ENCODE assay signal across 8 cellular contexts in genomic region chr4:6640292-6641163, GRCh38. TPM values are rescaled to one million over a fixed set of nuclear protein-coding genes. Genes with fewer than 3 reads are reported as not detected.
A peak's percentile ranks its signal among the peaks of the same experiment; 100 is the strongest.
DNase-seq lines count a peak whose midpoint lies in the region; ATAC-seq, FAIRE-seq and TF ChIP-seq lines count a peak whose summit lies in the region.

TSS of gene MRFAP1 (plus strand) at chr4:6640685. CDS start at chr4:6640863, 178 bp downstream.

- no peak for FAIRE-seq in pancreas (lab: Jason Lieb, UNC)

- 0% methylated on average over 90 of the region's 90 CpGs for WGBS in pancreas, 2 donors
- WGBS in thyroid gland, 2 donors: 0% methylated on average over 59 to 73 of the region's 90 CpGs

- H3K9ac ChIP-seq in SU-DHL-6 (ENCODE audit: low read length): peak within 1 kb of the TSS; percentile 93

- intact Hi-C loops in Right ventricle myocardium superior (cut with DNase I): loop anchor here (5.0 kb wide), 1 partner anchor 67 kb away; the partner anchor contains the start of gene MRFAP1L1
- intact Hi-C loops in pancreas (cut with DNase I): no loop called here
- intact Hi-C loops in thyroid gland (cut with DNase I): loop anchor here (10.0 kb wide), 1 partner anchor 74 kb away; the partner anchor contains the start of gene BLOC1S4

- H3K4me3 ChIP-seq in GM12865 (ENCODE audit: low read depth, low read length) (peak within 1 kb of the TSS; percentile 89), SU-DHL-6 (ENCODE audit: insufficient read depth, low read length, poor library complexity, severe bottlenecking) (peak within 1 kb of the TSS; percentile 83), pancreas (peak within 1 kb of the TSS; percentile 67 to 88 (median 84)), thyroid gland (replicated peaks in 1 of 3) (peak within 1 kb of the TSS; percentile 45 to 99 (median 90))

- peaks cover 26% of the 10 kb centered on the region for H3K36me3 Mint-ChIP-seq in activated naive CD8-positive, alpha-beta T cell treated with anti-CD3 and anti-CD28 coated beads, Interleukin-2, amount 10 ng/mL, durations not matched to agents 7 days and 5 days

- TF ChIP-seq POLR2A in thyroid gland (IDR thresholded peaks at IDR 0.05): peak in 1 of 2 donors; percentile 84

- H3K4me3 Mint-ChIP-seq in activated naive CD8-positive, alpha-beta T cell treated with anti-CD3 and anti-CD28 coated beads, Interleukin-2, amount 10 ng/mL, durations not matched to agents 7 days and 5 days: peak within 1 kb of the TSS; percentile 89

- POLR2A ChIA-PET in activated naive CD8-positive, alpha-beta T cell treated with anti-CD3 and anti-CD28 coated beads, Interleukin-2, amount 10 ng/mL, durations not matched to agents 7 days and 5 days (lab: Charles Lee): interaction anchor here (0.6 to 4.1 kb wide), 22 partner anchors 9 to 527 kb away, joined by 3 to 68 read pairs (median 6); partner anchors contain the start of genes BLOC1S4, MAN2B2, MRFAP1L1 and TADA2B

- H3K79me2 ChIP-seq in SU-DHL-6 (ENCODE audit: insufficient read depth, low read length): peaks cover 17% of the 10 kb centered on the region

- peak within 1 kb of the TSS; percentile 74 for H2AFZ ChIP-seq in SU-DHL-6 (ENCODE audit: low read depth, low read length, severe bottlenecking)

- peaks cover 18% of the 10 kb centered on the region; the same call in 1 of the 2 replicates for H4K20me1 ChIP-seq in SU-DHL-6 (ENCODE audit: low read depth, low read length)

- H3K36me3 ChIP-seq in SU-DHL-6 (ENCODE audit: low read length) (peaks cover 16% of the 10 kb centered on the region), pancreas (peaks cover 0 to 12% (median 0%) of the 10 kb centered on the region in 3 donors), thyroid gland (peaks cover 10 to 11% of the 10 kb centered on the region in 2 donors)

- peak within 1 kb of the TSS; percentile 73 for H3K27ac ChIP-seq in SU-DHL-6 (ENCODE audit: low read depth, low read length)
- peak within 1 kb of the TSS; percentile 77 to 96 (median 90) for H3K27ac ChIP-seq in pancreas
- peak within 1 kb of the TSS; percentile 87 to 94 (median 88) for H3K27ac ChIP-seq in thyroid gland

- no peaks in the 10 kb centered on the region for H3K9me3 ChIP-seq in SU-DHL-6 (ENCODE audit: insufficient read depth, low read length)
- no peaks in the 10 kb centered on the region for H3K9me3 ChIP-seq in pancreas
- no peaks in the 10 kb centered on the region for H3K9me3 ChIP-seq in thyroid gland

- DNase-seq in GM12865 (ENCODE audit: low read depth): peak; percentile 97
- peak; percentile 96 to 97 (median 96) for DNase-seq in NCI-H1417 (lab: John Stamatoyannopoulos, UW)
- peak; percentile 95 for DNase-seq in activated naive CD8-positive, alpha-beta T cell treated with anti-CD3 and anti-CD28 coated beads, Interleukin-2, amount 10 ng/mL, durations not matched to agents 7 days and 5 days
- DNase-seq in Right ventricle myocardium superior: peak; percentile 97
- peak; percentile 90 to 96 (median 94) for DNase-seq in pancreas
- peak; percentile 94 to 96 for DNase-seq in thyroid gland

- peaks cover 5% of the 10 kb centered on the region; the same call in 1 of the 2 replicates for H3F3A ChIP-seq in SU-DHL-6 (ENCODE audit: insufficient read depth)

- H3K4me1 ChIP-seq in pancreas (peaks cover 0 to 14% (median 14%) of the 10 kb centered on the region in 3 donors), thyroid gland (peaks cover 15 to 18% of the 10 kb centered on the region in 2 donors)

- ATAC-seq in HG02759 (IDR thresholded peaks at IDR 0.05; ENCODE audit: unreplicated experiment): peak; percentile 90
- ATAC-seq in activated naive CD8-positive, alpha-beta T cell treated with anti-CD3 and anti-CD28 coated beads, Interleukin-2, amount 10 ng/mL, durations not matched to agents 7 days and 5 days (ENCODE audit: low read depth): peak; percentile 82
- ATAC-seq in Right ventricle myocardium superior (ENCODE audit: poor library complexity): peak; percentile 95
- peak; percentile 95 to 98 (median 96) for ATAC-seq in pancreas

- TF ChIP-seq CTCF in GM12865 (IDR thresholded peaks at IDR 0.05; ENCODE audit: insufficient read depth, low read depth, low read length, missing control alignments): no peak
- no peak for TF ChIP-seq CTCF in SU-DHL-6 (IDR thresholded peaks at IDR 0.05; ENCODE audit: insufficient read depth, low read length, poor library complexity, severe bottlenecking)
- TF ChIP-seq CTCF in pancreas (IDR thresholded peaks at IDR 0.05): no peak
- TF ChIP-seq CTCF in thyroid gland (IDR thresholded peaks at IDR 0.05): no peak

- H3K4me2 ChIP-seq in SU-DHL-6 (ENCODE audit: low read depth, low read length, poor library complexity, severe bottlenecking): peak within 1 kb of the TSS; percentile 83

- H3K9me3 Mint-ChIP-seq in activated naive CD8-positive, alpha-beta T cell treated with anti-CD3 and anti-CD28 coated beads, Interleukin-2, amount 10 ng/mL, durations not matched to agents 7 days and 5 days: no peaks in the 10 kb centered on the region

- H3K27ac Mint-ChIP-seq in activated naive CD8-positive, alpha-beta T cell treated with anti-CD3 and anti-CD28 coated beads, Interleukin-2, amount 10 ng/mL, durations not matched to agents 7 days and 5 days: peak within 1 kb of the TSS; percentile 94

- peaks cover 18% of the 10 kb centered on the region for H3K4me1 Mint-ChIP-seq in activated naive CD8-positive, alpha-beta T cell treated with anti-CD3 and anti-CD28 coated beads, Interleukin-2, amount 10 ng/mL, durations not matched to agents 7 days and 5 days

- H3K27me3 ChIP-seq in SU-DHL-6 (ENCODE audit: low read length) (no peaks in the 10 kb centered on the region), pancreas (no peaks in the 10 kb centered on the region), thyroid gland (no peaks in the 10 kb centered on the region)

- H3K27me3 Mint-ChIP-seq in activated naive CD8-positive, alpha-beta T cell treated with anti-CD3 and anti-CD28 coated beads, Interleukin-2, amount 10 ng/mL, durations not matched to agents 7 days and 5 days: no peaks in the 10 kb centered on the region

- H3K9me2 ChIP-seq in SU-DHL-6 (replicated peaks; ENCODE audit: insufficient read depth, low read length): no peaks in the 10 kb centered on the region

RNA-seq across cellular contexts. Expression of gene MRFAP1, which starts in this region (rescaled TPM):
- 100 to 1,000 TPM; 123 to 128 TPM for total RNA-seq in activated naive CD8-positive, alpha-beta T cell treated with anti-CD3 and anti-CD28 coated beads, Interleukin-2, amount 10 ng/mL, durations not matched to agents 7 days and 5 days
- 219 TPM for total RNA-seq in Right ventricle myocardium superior
- total RNA-seq in pancreas: 100 to 1,000 TPM in 4 of 6 donors, 10 to 100 TPM in 2; 70.2 to 120 (median 108) TPM
- polyA plus RNA-seq in pancreas: 100 to 1,000 TPM in 1 of 2 donors, 10 to 100 TPM in 1; 85.2 to 178 TPM
- total RNA-seq in thyroid gland: 100 to 1,000 TPM; 258 to 314 (median 288) TPM

Comparison
In these comparisons a context has a peak if more than half of its experiments do, and no peak if none do; other contexts are left out.
1. Peak in every context shown above with its lines: DNase-seq, ATAC-seq, H3K4me3 ChIP-seq and H3K27ac ChIP-seq.
2. intact Hi-C loops: an anchor here in Right ventricle myocardium superior (5.0 kb wide) and thyroid gland (10.0 kb wide); none called in pancreas.